ENCODE assay signal across 2 cellular contexts in genomic region chr11:33040862-33041453, GRCh38.
TF ChIP-seq lines count a peak whose summit lies in the region.

No MANE protein-coding gene starts in this region.

TF ChIP-seq in SK-N-SH, 30 proteins besides CTCF, POLR2A, EP300 and RAD21 (continued from another document):
- TF ChIP-seq IRF3 (IDR thresholded peaks at IDR 0.05; ENCODE audit: low read depth, low read length), result no peak
- TF ChIP-seq RCOR1 (IDR thresholded peaks at IDR 0.05; ENCODE audit: low read length), result no peak
- TF ChIP-seq USF2 (IDR thresholded peaks at IDR 0.05; ENCODE audit: borderline replicate concordance, low read depth, low read length), result no peak
- TF ChIP-seq ELF1 (IDR thresholded peaks at IDR 0.05), result no peak
- TF ChIP-seq JUND (IDR thresholded peaks at IDR 0.05), result no peak

TF ChIP-seq in SK-N-SH treated with all-trans-retinoic acid at 6 μM for 48 hours, 23 proteins besides CTCF, POLR2A, EP300 and RAD21 (continued from another document):
- TF ChIP-seq PATZ1 (CRISPR knock-in tag; IDR thresholded peaks at IDR 0.05; ENCODE audit: borderline replicate concordance) (no peak), CREB5 (CRISPR knock-in tag; IDR thresholded peaks at IDR 0.05; ENCODE audit: low read depth) (no peak), OSR1 (CRISPR knock-in tag; IDR thresholded peaks at IDR 0.05) (no peak)
